ENCODE assay signal across 19 cellular contexts in the genomic region with DNA sequence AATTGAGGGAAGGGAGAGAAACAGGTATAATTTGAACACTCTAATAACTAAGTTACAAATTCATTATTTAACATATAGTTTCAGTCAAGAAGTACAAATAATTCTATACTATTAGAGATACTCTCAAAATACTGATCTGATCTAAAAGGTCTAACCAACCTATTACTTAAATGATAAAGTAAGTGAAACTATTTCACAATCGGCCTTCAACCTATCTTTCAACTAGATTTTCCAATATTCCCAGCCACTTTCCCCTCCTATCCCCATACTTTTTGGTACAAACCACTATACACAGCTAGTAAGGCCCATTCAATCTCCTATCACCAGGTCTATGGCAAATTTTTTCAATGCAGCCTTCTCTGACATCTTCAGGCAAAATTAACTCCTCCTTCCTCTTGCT.
"Had no signal": no experiment of that assay in that cellular context is flagged by ENCODE, and none has a peak within 500 bp of the region (broad histone marks: within the 10 kb centered on the region; RNA-seq: fewer than 3 reads in every experiment).

No MANE protein-coding gene starts in this region.

- ATAC-seq: activated CD8-positive, alpha-beta memory T cell treated with anti-CD3 and anti-CD28 coated beads, Interleukin-2, amount 10 ng/mL, durations not matched to agents 7 days and 5 days; left ventricle myocardium superior; T-cell had no signal

- H3K4me3 Mint-ChIP-seq: activated CD4-positive, alpha-beta memory T cell treated with anti-CD3 and anti-CD28 coated beads, Interleukin-2, amount 10 ng/mL, durations not matched to agents 7 days and 5 days; activated CD8-positive, alpha-beta memory T cell treated with anti-CD3 and anti-CD28 coated beads, Interleukin-2, amount 10 ng/mL, durations not matched to agents 7 days and 5 days; activated naive CD4-positive, alpha-beta T cell treated with anti-CD3 and anti-CD28 coated beads for 36 hours; T-cell had no signal

- DNase-seq: activated CD4-positive, alpha-beta memory T cell treated with anti-CD3 and anti-CD28 coated beads, Interleukin-2, amount 10 ng/mL, durations not matched to agents 7 days and 5 days; activated CD4-positive, alpha-beta T cell treated with anti-CD3 and anti-CD28 coated beads for 48 hours; activated CD4-positive, CD25-positive, alpha-beta regulatory T cell; activated CD8-positive, alpha-beta memory T cell treated with anti-CD3 and anti-CD28 coated beads, Interleukin-2, amount 10 ng/mL, durations not matched to agents 7 days and 5 days; activated naive CD4-positive, alpha-beta T cell treated with anti-CD3 and anti-CD28 coated beads for 36 hours; activated T-cell treated with anti-CD3 and anti-CD28 coated beads, Interleukin-2, amount 50 U/mL, for 1 hour; cerebellar nuclear complex; effector memory CD4-positive, alpha-beta T cell; esophagus squamous epithelium; left ventricle myocardium superior; mesenchymal stem cell; occipital lobe; posterior cingulate gyrus; stimulated activated naive CD4-positive, alpha-beta T cell treated with Interleukin-2 at 50 U/mL for 16 hours; T-cell; T-helper 9 cell; thyroid gland had no signal

- FAIRE-seq: astrocyte had no signal

- H3K9me3 Mint-ChIP-seq: activated CD4-positive, alpha-beta memory T cell treated with anti-CD3 and anti-CD28 coated beads, Interleukin-2, amount 10 ng/mL, durations not matched to agents 7 days and 5 days; activated naive CD4-positive, alpha-beta T cell treated with anti-CD3 and anti-CD28 coated beads for 36 hours; T-cell had no signal

- H3K27ac Mint-ChIP-seq: activated CD4-positive, alpha-beta memory T cell treated with anti-CD3 and anti-CD28 coated beads, Interleukin-2, amount 10 ng/mL, durations not matched to agents 7 days and 5 days; activated CD8-positive, alpha-beta memory T cell treated with anti-CD3 and anti-CD28 coated beads, Interleukin-2, amount 10 ng/mL, durations not matched to agents 7 days and 5 days; activated naive CD4-positive, alpha-beta T cell treated with anti-CD3 and anti-CD28 coated beads for 36 hours had no signal

- H3K27ac ChIP-seq: breast epithelium, esophagus squamous epithelium had no signal

- H3K36me3 ChIP-seq: breast epithelium, esophagus squamous epithelium, thyroid gland had no signal

- H3K9me3 ChIP-seq: breast epithelium, esophagus squamous epithelium, thyroid gland had no signal

- H3K27me3 ChIP-seq: breast epithelium, esophagus squamous epithelium, thyroid gland had no signal

- H3K4me3 ChIP-seq: breast epithelium, esophagus squamous epithelium, thyroid gland had no signal

- H3K36me3 Mint-ChIP-seq: activated CD8-positive, alpha-beta memory T cell treated with anti-CD3 and anti-CD28 coated beads, Interleukin-2, amount 10 ng/mL, durations not matched to agents 7 days and 5 days had no signal

- H3K27me3 Mint-ChIP-seq: activated CD4-positive, alpha-beta memory T cell treated with anti-CD3 and anti-CD28 coated beads, Interleukin-2, amount 10 ng/mL, durations not matched to agents 7 days and 5 days; activated CD8-positive, alpha-beta memory T cell treated with anti-CD3 and anti-CD28 coated beads, Interleukin-2, amount 10 ng/mL, durations not matched to agents 7 days and 5 days; T-cell had no signal
